14 cellular contexts compared by ENCODE assay signal in genomic region chr14:60356921-60357550, GRCh38.
DNase-seq lines count a peak whose midpoint lies in the region; ATAC-seq and TF ChIP-seq lines count a peak whose summit lies in the region.
"Had no signal": no experiment of that assay in that cellular context is flagged by ENCODE, and none has a peak within 500 bp of the region (broad histone marks: within the 10 kb centered on the region; RNA-seq: fewer than 3 reads in every experiment).

No MANE protein-coding gene starts in this region.

- H3K4me3 ChIP-seq in ectodermal cell (ENCODE audit: insufficient read depth, low read depth, low read length) (no peak overlapping the region), spleen (no peak overlapping the region)
- H3K4me3 ChIP-seq: left ventricle myocardium inferior had no signal

- TF ChIP-seq POLR2A in spleen (IDR thresholded peaks at IDR 0.05) = no peak

- intact Hi-C loops in spleen (cut with DNase I; ENCODE audit: low total_unique reads) = loop anchor here (10.0 kb wide), 2 partner anchors 198 to 898 kb away; no protein-coding TSS in a partner anchor
- intact Hi-C loops in sciatic nerve (cut with DNase I) = no loop called here

- no peak for ATAC-seq in sciatic nerve
- no peak for ATAC-seq in HG02981 (IDR thresholded peaks at IDR 0.05; ENCODE audit: unreplicated experiment)
- ATAC-seq: naive thymus-derived CD8-positive, alpha-beta T cell had no signal

- peak overlapping the region; percentile 47 for H3K27ac ChIP-seq in ectodermal cell (ENCODE audit: insufficient read depth, low read depth, low read length, poor library complexity, severe bottlenecking)
- H3K27ac ChIP-seq in spleen = no peak overlapping the region
- H3K27ac ChIP-seq: 22Rv1, left ventricle myocardium inferior, RWPE1 had no signal

- WGBS in ectodermal cell, 2 experiments = 19 to 22% methylated on average over 10 of the region's 10 CpGs
- 62 to 73% (median 69%) methylated on average over 10 of the region's 10 CpGs for WGBS in spleen, 5 donors

- TF ChIP-seq CTCF in spleen (IDR thresholded peaks at IDR 0.05 in 8 of 11, conservative IDR thresholded peaks at IDR 0.05 in 3 of 11) = no peak

- peak; percentile 14 for DNase-seq in DMS 273 (lab: John Stamatoyannopoulos, UW; ENCODE audit: unreplicated experiment)
- DNase-seq in DMS 273 treated with DMSO at 0.1 percent for 48 hours (lab: John Stamatoyannopoulos, UW) = no peak
- DNase-seq in NCI-H345 treated with DMSO at 0.1 percent for 48 hours (lab: John Stamatoyannopoulos, UW; ENCODE audit: unreplicated experiment) = peak; percentile 55
- DNase-seq in retina = peak; percentile 83
- no peak for DNase-seq in spleen
- no peak for DNase-seq in sciatic nerve (ENCODE audit: low spot score)
- DNase-seq: activated CD4-positive, alpha-beta T cell treated with anti-CD3 and anti-CD28 coated beads, Interleukin-2, amount 50 U/mL, for 48 hours; left ventricle myocardium inferior; naive thymus-derived CD8-positive, alpha-beta T cell; T-helper 2 cell had no signal

- H3K27me3 ChIP-seq in ectodermal cell (ENCODE audit: control insufficient read depth, insufficient read depth, low read length, poor library complexity, severe bottlenecking) (peaks cover 57% of the 10 kb centered on the region), spleen (replicated peaks in 1 of 7) (no peaks in the 10 kb centered on the region)

- H3K4me1 ChIP-seq in ectodermal cell (ENCODE audit: control insufficient read depth, insufficient read depth, low read length) (peaks cover 27% of the 10 kb centered on the region), spleen (no peaks in the 10 kb centered on the region)
- H3K4me1 ChIP-seq: left ventricle myocardium inferior had no signal

- H3K9me3 ChIP-seq in ectodermal cell (ENCODE audit: control insufficient read depth, low read length) = no peaks in the 10 kb centered on the region
- H3K9me3 ChIP-seq in spleen = no peaks in the 10 kb centered on the region
- H3K9me3 ChIP-seq: left ventricle myocardium inferior had no signal

- H3K36me3 ChIP-seq in ectodermal cell (ENCODE audit: control insufficient read depth, insufficient read depth, low read length) (no peaks in the 10 kb centered on the region), spleen (no peaks in the 10 kb centered on the region)
- H3K36me3 ChIP-seq: left ventricle myocardium inferior had no signal

Comparison
In these comparisons a context has a peak if more than half of its experiments do, and no peak if none do; other contexts are left out.
1. DNase-seq: peak in DMS 273 (single experiment), NCI-H345 treated with DMSO at 0.1 percent for 48 hours (single experiment) and retina (single experiment); none in DMS 273 treated with DMSO at 0.1 percent for 48 hours (single experiment), spleen (single experiment) and sciatic nerve (single experiment).